ENCODE assay signal across 9 cellular contexts in genomic region chr15:100596792-100597191, GRCh38. TPM values are rescaled to one million over a fixed set of nuclear protein-coding genes. Genes with fewer than 3 reads are reported as not detected.
DNase-seq lines count a peak whose midpoint lies in the region; ATAC-seq and TF ChIP-seq lines count a peak whose summit lies in the region.
"Had no signal": no experiment of that assay in that cellular context is flagged by ENCODE, and none has a peak within 500 bp of the region (broad histone marks: within the 10 kb centered on the region; RNA-seq: fewer than 3 reads in every experiment).

No MANE protein-coding gene starts in this region.

- H3K4me1 Mint-ChIP-seq in activated CD4-positive, alpha-beta T cell treated with anti-CD3 and anti-CD28 coated beads, Interleukin-2, amount 10 ng/mL, durations not matched to agents 24 days and 14 days: peaks cover 61% of the 10 kb centered on the region
- H3K4me1 Mint-ChIP-seq in HFFc6 (ENCODE audit: low read depth): peaks cover 12% of the 10 kb centered on the region

- no peaks in the 10 kb centered on the region for H3K27me3 ChIP-seq in esophagus (ENCODE audit: control insufficient read depth in 1 of 2, insufficient read depth in 2 of 2, low read length in 2 of 2)

- H3K4me1 ChIP-seq in esophagus (ENCODE audit: control insufficient read depth in 2 of 2, insufficient read depth in 2 of 2, low read length in 1 of 2): peaks cover 2 to 6% of the 10 kb centered on the region in 2 donors

- intact Hi-C loops in activated CD4-positive, alpha-beta T cell treated with anti-CD3 and anti-CD28 coated beads, Interleukin-2, amount 10 ng/mL, durations not matched to agents 24 days and 14 days (cut with micrococcal nuclease): loop anchor here (2.0 to 5.0 kb wide), 2 partner anchors 24 to 1126 kb away; partner anchors contain the start of gene TARS3
- intact Hi-C loops in cardiac septum (cut with DNase I): no loop called here

- no peaks in the 10 kb centered on the region for H3K36me3 ChIP-seq in esophagus (ENCODE audit: control insufficient read depth in 2 of 2, insufficient read depth in 2 of 2, low read length in 1 of 2)

- peak overlapping the region in 1 of 2 donors; percentile 18 for H3K4me3 ChIP-seq in esophagus (ENCODE audit: low read depth in 1 of 2, low read length in 2 of 2)

- peak overlapping the region; percentile 85 for H3K27ac ChIP-seq in esophagus (ENCODE audit: low read depth in 2 of 2, low read length in 1 of 2)
- H3K27ac ChIP-seq: KMS-11 had no signal

- peak; percentile 98 for DNase-seq in activated CD4-positive, alpha-beta T cell treated with anti-CD3 and anti-CD28 coated beads, Interleukin-2, amount 10 ng/mL, durations not matched to agents 24 days and 14 days
- DNase-seq in stimulated activated CD8-positive, alpha-beta memory T cell treated with anti-CD3 and anti-CD28 coated beads, Interleukin-4, amount 100 ng/mL, for 1 hour (ENCODE audit: low read depth in 2 of 2, low spot score in 1 of 2): peak; percentile 53 to 81
- DNase-seq in GOT3 (lab: John Stamatoyannopoulos, UW) (no peak), cardiac septum (ENCODE audit: low spot score) (no peak), HFFc6 (no peak)

- H3K36me3 Mint-ChIP-seq in activated CD4-positive, alpha-beta T cell treated with anti-CD3 and anti-CD28 coated beads, Interleukin-2, amount 10 ng/mL, durations not matched to agents 24 days and 14 days (ENCODE audit: low read depth): peaks cover 50% of the 10 kb centered on the region
- H3K36me3 Mint-ChIP-seq in HFFc6 (ENCODE audit: low read depth): peaks cover 6% of the 10 kb centered on the region; the same call in 1 of the 2 replicates

- H3K9me3 Mint-ChIP-seq in activated CD4-positive, alpha-beta T cell treated with anti-CD3 and anti-CD28 coated beads, Interleukin-2, amount 10 ng/mL, durations not matched to agents 24 days and 14 days: peaks cover 5% of the 10 kb centered on the region
- peaks cover 5% of the 10 kb centered on the region for H3K9me3 Mint-ChIP-seq in HFFc6

- no peak for TF ChIP-seq CTCF in HFFc6 (IDR thresholded peaks at IDR 0.05)

- H3K9me3 ChIP-seq in esophagus (ENCODE audit: control insufficient read depth in 2 of 2, insufficient read depth in 1 of 2, low read depth in 1 of 2, low read length in 1 of 2): no peaks in the 10 kb centered on the region

- peak; percentile 70 for ATAC-seq in GM19025 (IDR thresholded peaks at IDR 0.05; ENCODE audit: low read depth, unreplicated experiment)
- ATAC-seq in HG03108 (IDR thresholded peaks at IDR 0.05; ENCODE audit: unreplicated experiment): peak; percentile 70

- H3K27ac Mint-ChIP-seq in activated CD4-positive, alpha-beta T cell treated with anti-CD3 and anti-CD28 coated beads, Interleukin-2, amount 10 ng/mL, durations not matched to agents 24 days and 14 days: peak overlapping the region; percentile 97
- H3K27ac Mint-ChIP-seq in HFFc6: no peak overlapping the region

- 41 to 58% methylated on average over 7 of the region's 7 CpGs for WGBS in esophagus, 2 donors

- peaks cover 2% of the 10 kb centered on the region for H3K27me3 Mint-ChIP-seq in activated CD4-positive, alpha-beta T cell treated with anti-CD3 and anti-CD28 coated beads, Interleukin-2, amount 10 ng/mL, durations not matched to agents 24 days and 14 days
- H3K27me3 Mint-ChIP-seq in HFFc6 (ENCODE audit: insufficient read depth): peaks cover 1% of the 10 kb centered on the region; the same call in 1 of the 2 replicates

- peak overlapping the region; percentile 90 for H3K4me3 Mint-ChIP-seq in activated CD4-positive, alpha-beta T cell treated with anti-CD3 and anti-CD28 coated beads, Interleukin-2, amount 10 ng/mL, durations not matched to agents 24 days and 14 days
- H3K4me3 Mint-ChIP-seq in HFFc6: no peak overlapping the region

RNA-seq across cellular contexts. Expression of gene LINS1, which starts 5.2 kb away (rescaled TPM):
- total RNA-seq in activated CD4-positive, alpha-beta T cell treated with anti-CD3 and anti-CD28 coated beads, Interleukin-2, amount 10 ng/mL, durations not matched to agents 24 days and 14 days: 63.9 and 64.9 TPM in 2 replicates
- polyA plus RNA-seq in esophagus: 10 to 100 TPM in 1 of 2 donors, 1 to 10 TPM in 1; 5.9 to 10.6 TPM
- total RNA-seq in cardiac septum: 9.7 TPM
- total RNA-seq in HFFc6 (2021; fragmentation: NEBNext Ultra II Directional; extraction: Animal tissue kit (Norgen Biotek cat#: 25700)): 10 to 100 TPM in 1 of 6 experiments, 1 to 10 TPM in 5; 7.2 to 11.9 (median 7.4) TPM

RNA-seq across cellular contexts. Expression of gene ASB7, which starts 5.6 kb away (rescaled TPM):
- 17.8 and 18.0 TPM in 2 replicates for total RNA-seq in activated CD4-positive, alpha-beta T cell treated with anti-CD3 and anti-CD28 coated beads, Interleukin-2, amount 10 ng/mL, durations not matched to agents 24 days and 14 days
- 1 to 10 TPM; 1.9 to 3.5 TPM for polyA plus RNA-seq in esophagus
- 6.8 TPM for total RNA-seq in cardiac septum
- total RNA-seq in HFFc6 (2021; fragmentation: NEBNext Ultra II Directional; extraction: Animal tissue kit (Norgen Biotek cat#: 25700)): 10 to 100 TPM; 10.2 to 12.5 (median 11.5) TPM

Comparison
In these comparisons a context has a peak if more than half of its experiments do, and no peak if none do; other contexts are left out.
1. DNase-seq: peak in activated CD4-positive, alpha-beta T cell treated with anti-CD3 and anti-CD28 coated beads, Interleukin-2, amount 10 ng/mL, durations not matched to agents 24 days and 14 days (single experiment) and stimulated activated CD8-positive, alpha-beta memory T cell treated with anti-CD3 and anti-CD28 coated beads, Interleukin-4, amount 100 ng/mL, for 1 hour (2 of 2); none in GOT3 (single experiment), cardiac septum (single experiment) and HFFc6 (single experiment).